8 cellular contexts compared by ENCODE assay signal in genomic region chr13:41059896-41060722, GRCh38. TPM values are rescaled to one million over a fixed set of nuclear protein-coding genes. Genes with fewer than 3 reads are reported as not detected.
A peak's percentile ranks its signal among the peaks of the same experiment; 100 is the strongest.
DNase-seq lines count a peak whose midpoint lies in the region; ATAC-seq and TF ChIP-seq lines count a peak whose summit lies in the region.

No MANE protein-coding gene starts in this region.

- no peaks in the 10 kb centered on the region for H3K9me3 Mint-ChIP-seq in dendritic cell treated with granulocyte-macrophage colony-stimulating factor and Interleukin-4, amounts not matched to agents 40 ng/mL and 50 ng/mL, for 4 days

- intact Hi-C loops in dendritic cell treated with granulocyte-macrophage colony-stimulating factor and Interleukin-4, amounts not matched to agents 40 ng/mL and 50 ng/mL, for 4 days (cut with micrococcal nuclease), result loop anchor here (2.0 to 10.0 kb wide), 6 partner anchors 41 to 982 kb away; partner anchors contain the start of genes ELF1 and MRPS31
- intact Hi-C loops in right lobe of liver (cut with DNase I), result no loop called here

- H3K27me3 ChIP-seq in right lobe of liver, result no peaks in the 10 kb centered on the region

- ATAC-seq in GM19025 (IDR thresholded peaks at IDR 0.05; ENCODE audit: low read depth, unreplicated experiment), result peak; percentile 42
- ATAC-seq in HG03196 (IDR thresholded peaks at IDR 0.05; ENCODE audit: unreplicated experiment), result peak; percentile 48
- ATAC-seq in right lobe of liver, result peak; percentile 72 to 80 (median 75)

- peak overlapping the region; percentile 89 to 99 (median 92) for H3K27ac ChIP-seq in right lobe of liver

- TF ChIP-seq CTCF in right lobe of liver (IDR thresholded peaks at IDR 0.05), result peak; percentile 19 to 43 (median 32)

- no peaks in the 10 kb centered on the region for H3K36me3 ChIP-seq in right lobe of liver

- TF ChIP-seq POLR2A in right lobe of liver (IDR thresholded peaks at IDR 0.05), result peak; percentile 65

- no peaks in the 10 kb centered on the region for H3K27me3 Mint-ChIP-seq in dendritic cell treated with granulocyte-macrophage colony-stimulating factor and Interleukin-4, amounts not matched to agents 40 ng/mL and 50 ng/mL, for 4 days

- H3K9me3 ChIP-seq in right lobe of liver, result no peaks in the 10 kb centered on the region

- DNase-seq in Ammon's horn (ENCODE audit: low spot score) (peak; percentile 92), NCI-H524 treated with DMSO at 0.1 percent for 48 hours (lab: John Stamatoyannopoulos, UW) (peak; percentile 62), right lobe of liver (peak; percentile 94 to 96 (median 95))
- peak; percentile 53 for DNase-seq in activated CD4-positive, alpha-beta T cell treated with anti-CD3 and anti-CD28 coated beads, Interleukin-2, amount 50 U/mL, for 1 hour
- peak; percentile 77 for DNase-seq in stimulated activated CD4-positive, alpha-beta T cell treated with anti-CD3 and anti-CD28 coated beads, Interleukin-4, amount 100 ng/mL, for 1 hour

- H3K4me3 Mint-ChIP-seq in dendritic cell treated with granulocyte-macrophage colony-stimulating factor and Interleukin-4, amounts not matched to agents 40 ng/mL and 50 ng/mL, for 4 days, result peak overlapping the region; percentile 99

- H3K36me3 Mint-ChIP-seq in dendritic cell treated with granulocyte-macrophage colony-stimulating factor and Interleukin-4, amounts not matched to agents 40 ng/mL and 50 ng/mL, for 4 days (ENCODE audit: low read depth), result peaks cover 41% of the 10 kb centered on the region

- H3K4me1 Mint-ChIP-seq in dendritic cell treated with granulocyte-macrophage colony-stimulating factor and Interleukin-4, amounts not matched to agents 40 ng/mL and 50 ng/mL, for 4 days (ENCODE audit: low read depth), result peaks cover 52% of the 10 kb centered on the region

- H3K4me1 ChIP-seq in right lobe of liver, result peaks cover 0 to 55% (median 17%) of the 10 kb centered on the region in 4 donors

- peak overlapping the region; percentile 100 for H3K27ac Mint-ChIP-seq in dendritic cell treated with granulocyte-macrophage colony-stimulating factor and Interleukin-4, amounts not matched to agents 40 ng/mL and 50 ng/mL, for 4 days

- 0% methylated on average over 19 of the region's 64 CpGs for WGBS in right lobe of liver (ENCODE audit: insufficient coverage, low coverage, low lambda C conversion rate, missing lambda C conversion rate)

- H3K4me3 ChIP-seq in right lobe of liver, result peak overlapping the region; percentile 64 to 80 (median 78)

RNA-seq across cellular contexts. Expression of gene WBP4, which starts 1.2 kb away (rescaled TPM):
- 1 to 10 TPM; 3.8 to 6.9 (median 4.6) TPM for total RNA-seq in right lobe of liver

RNA-seq across cellular contexts. Expression of gene ELF1, which starts 41.0 kb away (rescaled TPM):
- 10 to 100 TPM; 24.1 to 35.4 (median 31.0) TPM for total RNA-seq in right lobe of liver

Comparison
In these comparisons a context has a peak if more than half of its experiments do, and no peak if none do; other contexts are left out.
1. Peak in every context shown above with its lines: DNase-seq, ATAC-seq, H3K4me3 ChIP-seq and H3K27ac ChIP-seq.